Comparison of ENCODE assay signal across 30 cellular contexts in the genomic region with DNA sequence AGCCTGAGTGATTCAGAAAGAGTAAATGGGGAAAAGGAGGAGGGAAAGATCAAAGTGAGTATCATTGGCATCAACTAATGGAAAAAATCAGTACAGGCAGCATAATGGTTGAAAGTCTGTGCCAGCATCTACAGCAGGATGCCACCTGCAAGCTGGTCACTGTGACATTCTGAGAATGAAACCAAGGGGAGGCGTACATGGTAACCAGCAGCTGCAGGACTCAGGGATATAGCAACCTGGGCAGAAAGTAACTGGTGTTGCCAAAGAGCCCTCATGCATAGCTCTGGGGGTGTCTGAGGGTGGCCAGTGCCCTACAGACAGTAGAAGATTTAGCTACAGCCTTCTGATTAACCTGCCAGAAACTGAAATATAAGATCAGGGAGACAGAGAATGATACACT.
"Had no signal": no experiment of that assay in that cellular context is flagged by ENCODE, and none has a peak within 500 bp of the region (broad histone marks: within the 10 kb centered on the region; RNA-seq: fewer than 3 reads in every experiment).

No MANE protein-coding gene starts in this region.

- H3K27ac ChIP-seq: ascending aorta, cardiac muscle cell, SJSA1 had no signal

- H3K9ac ChIP-seq: SK-N-SH had no signal

- ATAC-seq: activated CD8-positive, alpha-beta T cell treated with anti-CD3 and anti-CD28 coated beads for 36 hours; activated T-cell treated with anti-CD3 and anti-CD28 coated beads, Interleukin-2, amount 50 U/mL, for 72 hours; activated T-helper 17 cell treated with anti-CD3 and anti-CD28 coated beads, Interleukin-2, amount 50 U/mL, for 72 hours; Panc1 had no signal

- H3K36me3 ChIP-seq: ascending aorta, cardiac muscle cell, MG63, SJSA1 had no signal

- H3K27me3 ChIP-seq: ascending aorta, MG63, SJSA1 had no signal

- H3K4me1 ChIP-seq: ascending aorta, SJSA1 had no signal

- H3K4me2 ChIP-seq: SK-N-SH had no signal

- H3K4me3 ChIP-seq: ascending aorta, cardiac muscle cell, MG63, SJSA1 had no signal

- H3K9me2 ChIP-seq: SK-N-SH had no signal

- DNase-seq: activated CD4-positive, alpha-beta T cell treated with anti-CD3 and anti-CD28 coated beads, Interleukin-2, amount 10 ng/mL, durations not matched to agents 24 days and 14 days; activated CD4-positive, alpha-beta T cell treated with anti-CD3 and anti-CD28 coated beads, Interleukin-2, amount 50 U/mL, for 4 hours; activated CD8-positive, alpha-beta T cell treated with anti-CD3 and anti-CD28 coated beads for 36 hours; activated effector memory CD4-positive, alpha-beta T cell treated with anti-CD3 and anti-CD28 coated beads, Interleukin-2, amount 50 U/mL, for 16 hours; activated naive CD4-positive, alpha-beta T cell; activated naive CD4-positive, alpha-beta T cell treated with anti-CD3 and anti-CD28 coated beads, Interleukin-2, amount 50 U/mL, for 16 hours; activated naive CD8-positive, alpha-beta T cell treated with anti-CD3 and anti-CD28 coated beads, Interleukin-2, amount 10 ng/mL, durations not matched to agents 7 days and 5 days; activated T-cell treated with anti-CD3 and anti-CD28 coated beads, Interleukin-2, amount 50 U/mL, for 1 hour; activated T-cell treated with anti-CD3 and anti-CD28 coated beads, Interleukin-2, amount 50 U/mL, for 72 hours; amygdala; Kasumi-1; KBM-7; MG63; MV-4-11; NCI-H1105; NCI-H1417 treated with DMSO at 0.1 percent for 48 hours; NCI-H187 treated with DMSO at 0.1 percent for 48 hours; NCI-H2081; NCI-H2171 treated with DMSO at 0.1 percent for 48 hours; NCI-H2227 treated with DMSO at 0.1 percent for 48 hours; NCI-H446 treated with DMSO at 0.1 percent for 48 hours; NCI-H524; NCI-H69; SHP77 treated with DMSO at 0.1 percent for 48 hours; SK-N-SH had no signal

- H3K9me3 ChIP-seq: ascending aorta, MG63, SJSA1, SK-N-SH had no signal
